Comparison of ENCODE assay signal across 9 cellular contexts in genomic region chr2:174779361-174779928, GRCh38. TPM values are rescaled to one million over a fixed set of nuclear protein-coding genes. Genes with fewer than 3 reads are reported as not detected.
DNase-seq lines count a peak whose midpoint lies in the region; ATAC-seq and TF ChIP-seq lines count a peak whose summit lies in the region.
"Had no signal": no experiment of that assay in that cellular context is flagged by ENCODE, and none has a peak within 500 bp of the region (broad histone marks: within the 10 kb centered on the region; RNA-seq: fewer than 3 reads in every experiment).

No MANE protein-coding gene starts in this region.

- no peaks in the 10 kb centered on the region for H3K36me3 Mint-ChIP-seq in CD8-positive, alpha-beta T cell
- no peaks in the 10 kb centered on the region for H3K36me3 Mint-ChIP-seq in activated T-helper 2 cell treated with anti-CD3 and anti-CD28 coated beads, Interferon-gamma antibody, Interleukin-2, Interleukin-4, amounts not matched to agents 10 μg/mL and 5 μg/mL and 100 μg/mL, durations not matched to agents 14 hours and 24 hours and 36 hours (ENCODE audit: low read depth)
- H3K36me3 Mint-ChIP-seq: stimulated activated memory B cell treated with anti-CD40 and anti-IgM and Interleukin-4, amounts not matched to agents 10 μg/mL and 1 μg/mL and 100 μg/mL, for 72 hours had no signal

- H3K9ac ChIP-seq in IMR-90 (ENCODE audit: low read depth, low read length), result peak overlapping the region; percentile 1

- peaks cover 44% of the 10 kb centered on the region for H3K9me1 ChIP-seq in IMR-90 (ENCODE audit: insufficient read depth, low read length)

- H2BK5ac ChIP-seq in IMR-90 (ENCODE audit: low read depth, low read length, poor library complexity, severe bottlenecking), result peak overlapping the region; percentile 74

- H3K18ac ChIP-seq in IMR-90 (ENCODE audit: low read depth, low read length), result peak overlapping the region; percentile 93

- ATAC-seq in CD8-positive, alpha-beta T cell, result no peak
- ATAC-seq in IMR-90 (ENCODE audit: low read depth) (no peak), HG03025 (IDR thresholded peaks at IDR 0.05; ENCODE audit: low FRiP score, unreplicated experiment) (no peak), HG02840 (IDR thresholded peaks at IDR 0.05; ENCODE audit: low FRiP score, unreplicated experiment) (no peak)

- BruUV-seq in IMR-90 (replicated peaks; lab: Mats Ljungman, UMichigan), result no TSS peak

- peak overlapping the region; percentile 67 for H3K56ac ChIP-seq in IMR-90 (ENCODE audit: extremely low read depth, insufficient read depth, low read length)

- H2BK120ac ChIP-seq in IMR-90 (ENCODE audit: low read depth, low read length), result peak overlapping the region; percentile 97

- TF ChIP-seq RAD21 in IMR-90 (IDR thresholded peaks at IDR 0.05; ENCODE audit: low read length), result no peak

- no peaks in the 10 kb centered on the region for H3K9me3 Mint-ChIP-seq in CD8-positive, alpha-beta T cell
- no peaks in the 10 kb centered on the region for H3K9me3 Mint-ChIP-seq in activated T-helper 2 cell treated with anti-CD3 and anti-CD28 coated beads, Interferon-gamma antibody, Interleukin-2, Interleukin-4, amounts not matched to agents 10 μg/mL and 5 μg/mL and 100 μg/mL, durations not matched to agents 14 hours and 24 hours and 36 hours
- H3K9me3 Mint-ChIP-seq: stimulated activated memory B cell treated with anti-CD40 and anti-IgM and Interleukin-4, amounts not matched to agents 10 μg/mL and 1 μg/mL and 100 μg/mL, for 72 hours had no signal

- H2BK20ac ChIP-seq in IMR-90 (ENCODE audit: low read depth, low read length), result peak overlapping the region; percentile 94

- peak overlapping the region; percentile 96 for H4K91ac ChIP-seq in IMR-90 (ENCODE audit: insufficient read depth, low read depth, low read length)

- peaks cover 52% of the 10 kb centered on the region for H3K4me1 ChIP-seq in CD8-positive, alpha-beta T cell (ENCODE audit: insufficient read depth, low read length)
- peaks cover 42% of the 10 kb centered on the region for H3K4me1 ChIP-seq in IMR-90 (ENCODE audit: control insufficient read depth, insufficient read depth, low read length)

- no peak for TF ChIP-seq CTCF in CD8-positive, alpha-beta T cell (IDR thresholded peaks at IDR 0.05)
- TF ChIP-seq CTCF in IMR-90 (conservative IDR thresholded peaks at IDR 0.05; ENCODE audit: low read depth, low read length), result no peak

- peaks cover 53% of the 10 kb centered on the region for H3K4me1 Mint-ChIP-seq in CD8-positive, alpha-beta T cell (ENCODE audit: low read depth)
- H3K4me1 Mint-ChIP-seq in activated T-helper 2 cell treated with anti-CD3 and anti-CD28 coated beads, Interferon-gamma antibody, Interleukin-2, Interleukin-4, amounts not matched to agents 10 μg/mL and 5 μg/mL and 100 μg/mL, durations not matched to agents 14 hours and 24 hours and 36 hours (ENCODE audit: low read depth), result peaks cover 39% of the 10 kb centered on the region

- H3K79me1 ChIP-seq in IMR-90 (ENCODE audit: low read depth in 1 of 2, low read length in 2 of 2), result peaks cover 0 to 14% of the 10 kb centered on the region in 2 experiments; a peak in 2 of 4 replicates

- dilution Hi-C loops in IMR-90 (cut with HindIII; ENCODE audit: low sequenced_read_pairs, unreplicated experiment), result no loop called here

- no peak overlapping the region for H3K4me2 ChIP-seq in IMR-90 (ENCODE audit: low read depth, low read length)

- TF ChIP-seq POLR2A in IMR-90 (IDR thresholded peaks at IDR 0.05; ENCODE audit: low read depth, low read length), result no peak

- peak overlapping the region; percentile 78 for H4K5ac ChIP-seq in IMR-90 (ENCODE audit: low read depth, low read length)

- H3K27me3 Mint-ChIP-seq in CD8-positive, alpha-beta T cell (ENCODE audit: low read depth), result no peaks in the 10 kb centered on the region
- no peaks in the 10 kb centered on the region for H3K27me3 Mint-ChIP-seq in activated T-helper 2 cell treated with anti-CD3 and anti-CD28 coated beads, Interferon-gamma antibody, Interleukin-2, Interleukin-4, amounts not matched to agents 10 μg/mL and 5 μg/mL and 100 μg/mL, durations not matched to agents 14 hours and 24 hours and 36 hours (ENCODE audit: low read depth)

- POLR2A ChIA-PET in CD8-positive, alpha-beta T cell (lab: Charles Lee), result interaction anchor here (0.9 kb wide), 1 partner anchor 386 kb away, joined by 3 read pairs; no protein-coding TSS in a partner anchor
- POLR2A ChIA-PET in IMR-90 (lab: Charles Lee; ENCODE audit: unreplicated experiment), result interaction anchor here (1.1 kb wide), 1 partner anchor 8 kb away, joined by 4 read pairs; no protein-coding TSS in a partner anchor

- H3K14ac ChIP-seq in IMR-90 (replicated peaks; ENCODE audit: low read depth, low read length), result peak overlapping the region; percentile 83

- H3K4ac ChIP-seq in IMR-90 (ENCODE audit: low read depth, low read length), result peak overlapping the region; percentile 98

- no peaks in the 10 kb centered on the region for H3K27me3 ChIP-seq in CD8-positive, alpha-beta T cell (ENCODE audit: insufficient read depth, low read length)
- no peaks in the 10 kb centered on the region for H3K27me3 ChIP-seq in IMR-90 (ENCODE audit: control insufficient read depth, insufficient read depth, low read length)

- H3K27ac Mint-ChIP-seq in CD8-positive, alpha-beta T cell, result peak overlapping the region; percentile 93
- peak overlapping the region; percentile 87 for H3K27ac Mint-ChIP-seq in activated T-helper 2 cell treated with anti-CD3 and anti-CD28 coated beads, Interferon-gamma antibody, Interleukin-2, Interleukin-4, amounts not matched to agents 10 μg/mL and 5 μg/mL and 100 μg/mL, durations not matched to agents 14 hours and 24 hours and 36 hours

- intact Hi-C loops in CD8-positive, alpha-beta T cell (cut with DNase I, micrococcal nuclease), result loop anchor here (5.0 to 10.0 kb wide), 4 partner anchors 123 to 405 kb away; partner anchors contain the start of genes ATP5MC3 (in 1 of the 2) and WIPF1 (in 1 of the 2)
- intact Hi-C loops in IMR-90 (cut with micrococcal nuclease), result no loop called here
- intact Hi-C loops in activated T-helper 2 cell treated with anti-CD3 and anti-CD28 coated beads, Interferon-gamma antibody, Interleukin-2, Interleukin-4, amounts not matched to agents 10 μg/mL and 5 μg/mL and 100 μg/mL, durations not matched to agents 14 hours and 24 hours and 36 hours (cut with micrococcal nuclease), result loop anchor here (2.0 to 5.0 kb wide), 3 partner anchors 15 to 123 kb away; no protein-coding TSS in a partner anchor

- peak overlapping the region; percentile 70 to 91 for H4K8ac ChIP-seq in IMR-90 (ENCODE audit: low read depth in 2 of 2, low read length in 2 of 2)

- peak overlapping the region; percentile 16 for H3K4me3 ChIP-seq in CD8-positive, alpha-beta T cell (ENCODE audit: low read depth, low read length)
- H3K4me3 ChIP-seq in IMR-90 (ENCODE audit: insufficient read depth, low read depth, low read length), result no peak overlapping the region

- peak overlapping the region; percentile 78 for H3K23ac ChIP-seq in IMR-90 (ENCODE audit: low read depth, low read length)

- peak overlapping the region; percentile 78; the same call in 2 of the 3 replicates for H2BK15ac ChIP-seq in IMR-90 (ENCODE audit: low read depth, low read length)

- H2AK5ac ChIP-seq in IMR-90 (ENCODE audit: low read depth, low read length), result peak overlapping the region; percentile 92

- 80% methylated on average over 3 of the region's 5 CpGs; no CpG with 5 or more reads in 1 of the 2 experiments for WGBS in IMR-90 (ENCODE audit: extremely low coverage in 2 of 2, insufficient read length in 1 of 2), 2 experiments

- peak overlapping the region; percentile 75 for H2AK9ac ChIP-seq in IMR-90 (replicated peaks; ENCODE audit: low read depth, low read length, poor library complexity)

- peak overlapping the region; percentile 62 for H3K27ac ChIP-seq in CD8-positive, alpha-beta T cell (ENCODE audit: low read depth, low read length)
- H3K27ac ChIP-seq in IMR-90 (ENCODE audit: insufficient read depth, low read length), result peak overlapping the region; percentile 73

- H3K4me3 Mint-ChIP-seq in CD8-positive, alpha-beta T cell, result peak overlapping the region; percentile 20
- no peak overlapping the region for H3K4me3 Mint-ChIP-seq in activated T-helper 2 cell treated with anti-CD3 and anti-CD28 coated beads, Interferon-gamma antibody, Interleukin-2, Interleukin-4, amounts not matched to agents 10 μg/mL and 5 μg/mL and 100 μg/mL, durations not matched to agents 14 hours and 24 hours and 36 hours (ENCODE audit: low read depth)
- H3K4me3 Mint-ChIP-seq: stimulated activated memory B cell treated with anti-CD40 and anti-IgM and Interleukin-4, amounts not matched to agents 10 μg/mL and 1 μg/mL and 100 μg/mL, for 72 hours had no signal

- H3K9me3 ChIP-seq in CD8-positive, alpha-beta T cell (ENCODE audit: low read length), result no peaks in the 10 kb centered on the region
- no peaks in the 10 kb centered on the region for H3K9me3 ChIP-seq in IMR-90 (ENCODE audit: control insufficient read depth, insufficient read depth, low read length)

- peak in 1 of 7 experiments; percentile 25 for DNase-seq in CD8-positive, alpha-beta T cell
- DNase-seq in IMR-90, result peak; percentile 80
- no peak for DNase-seq in activated T-helper 2 cell treated with anti-CD3 and anti-CD28 coated beads, Interferon-gamma antibody, Interleukin-2, Interleukin-4, amounts not matched to agents 10 μg/mL and 5 μg/mL and 100 μg/mL, durations not matched to agents 14 hours and 24 hours and 36 hours (ENCODE audit: low spot score)
- peak; percentile 74 for DNase-seq in islet precursor cell
- no peak for DNase-seq in NCI-H2196 (lab: John Stamatoyannopoulos, UW; ENCODE audit: unreplicated experiment)
- DNase-seq in NCI-H2171 (lab: John Stamatoyannopoulos, UW), result no peak

- in situ Hi-C loops in IMR-90 (cut with MboI; ENCODE audit: low sequenced_read_pairs), result loop anchor here (5.0 kb wide), 1 partner anchor 63 kb away; no protein-coding TSS in a partner anchor

- CTCF ChIA-PET in CD8-positive, alpha-beta T cell (lab: Charles Lee), result interaction anchor here (1.5 to 5.6 kb wide), 2 partner anchors 30 to 80 kb away, joined by 4 to 30 read pairs; no protein-coding TSS in a partner anchor
- CTCF ChIA-PET in IMR-90 (lab: Yijun Ruan, JAX), result interaction anchor here (0.6 to 0.9 kb wide), 2 partner anchors 32 to 143 kb away, joined by 3 to 4 read pairs; no protein-coding TSS in a partner anchor

- H2AFZ ChIP-seq in IMR-90 (replicated peaks; ENCODE audit: low read length, poor library complexity), result peak overlapping the region; percentile 51

- no peaks in the 10 kb centered on the region for H3K36me3 ChIP-seq in CD8-positive, alpha-beta T cell (ENCODE audit: insufficient read depth, low read length)
- H3K36me3 ChIP-seq in IMR-90 (ENCODE audit: control insufficient read depth, insufficient read depth, low read length), result no peaks in the 10 kb centered on the region

- H4K20me1 ChIP-seq in IMR-90 (ENCODE audit: insufficient read depth, low read length), result no peaks in the 10 kb centered on the region

RNA-seq across cellular contexts. Expression of gene CHRNA1, which starts 15.2 kb away (rescaled TPM):
- under 1 TPM; 0.27 to 0.44 TPM for total RNA-seq in CD8-positive, alpha-beta T cell
- total RNA-seq in IMR-90 (2012; rRNA removed), result 0.56 and 0.90 TPM in 2 replicates
- 0.75 and 1.2 TPM in 2 replicates for polyA plus RNA-seq in IMR-90 (2012; rRNA removed)
- polyA plus RNA-seq in IMR-90 (2012; cell fraction: cytosol; rRNA removed), result 0.66 and 1.2 TPM in 2 replicates
- polyA plus RNA-seq in IMR-90 (2012; cell fraction: nucleus; rRNA removed; ENCODE audit: low replicate concordance), result 0.76 and 1.5 TPM in 2 replicates
- not detected in 2 replicates for total RNA-seq in activated T-helper 2 cell treated with anti-CD3 and anti-CD28 coated beads, Interferon-gamma antibody, Interleukin-2, Interleukin-4, amounts not matched to agents 10 μg/mL and 5 μg/mL and 100 μg/mL, durations not matched to agents 14 hours and 24 hours and 36 hours

Comparison
In these comparisons a context has a peak if more than half of its experiments do, and no peak if none do; other contexts are left out.
1. DNase-seq: peak in IMR-90 (single experiment) and islet precursor cell (single experiment); none in activated T-helper 2 cell treated with anti-CD3 and anti-CD28 coated beads, Interferon-gamma antibody, Interleukin-2, Interleukin-4, amounts not matched to agents 10 μg/mL and 5 μg/mL and 100 μg/mL, durations not matched to agents 14 hours and 24 hours and 36 hours (single experiment), NCI-H2196 (single experiment) and NCI-H2171 (single experiment).